Comparison of ENCODE assay signal across 17 cellular contexts in the genomic region with DNA sequence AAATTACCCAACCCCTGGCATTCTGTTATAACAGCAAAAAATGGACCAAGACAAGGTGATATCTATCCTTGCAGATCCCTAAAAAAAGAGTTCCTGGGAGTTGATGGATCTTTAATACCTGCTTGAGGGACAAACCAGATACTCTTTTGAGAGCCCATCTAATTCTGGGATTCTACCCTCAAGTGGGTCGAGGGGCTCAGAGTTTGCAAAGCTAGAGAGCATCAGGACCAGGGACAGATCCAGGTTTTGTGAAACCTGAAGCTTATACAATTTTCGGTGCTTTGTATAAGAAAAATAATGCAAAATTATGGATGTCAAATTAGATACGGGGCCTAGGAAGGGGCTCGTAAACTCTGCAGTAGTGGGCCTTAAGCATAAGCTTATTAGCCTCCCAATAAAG.
DNase-seq lines count a peak whose midpoint lies in the region; ATAC-seq and TF ChIP-seq lines count a peak whose summit lies in the region.
"Had no signal": no experiment of that assay in that cellular context is flagged by ENCODE, and none has a peak within 500 bp of the region (broad histone marks: within the 10 kb centered on the region; RNA-seq: fewer than 3 reads in every experiment).

No MANE protein-coding gene starts in this region.

- H3K4me1 ChIP-seq in GM23338 (ENCODE audit: insufficient read depth) = peaks cover 4% of the 10 kb centered on the region
- H3K4me1 ChIP-seq in HEK293 (ENCODE audit: control insufficient read depth, insufficient read depth, low read length) = no peaks in the 10 kb centered on the region
- H3K4me1 ChIP-seq: HAP-1 had no signal

- H3K4me3 ChIP-seq in GM23338 = no peak overlapping the region
- H3K4me3 ChIP-seq in HEK293 (ENCODE audit: low read depth, low read length) = no peak overlapping the region
- H3K4me3 ChIP-seq: HAP-1 had no signal

- H4K20me1 ChIP-seq in GM23338 (replicated peaks; ENCODE audit: insufficient read depth) = no peaks in the 10 kb centered on the region; the same call in 1 of the 2 replicates

- H3K36me3 Mint-ChIP-seq in GM23338 (ENCODE audit: low read depth) = no peaks in the 10 kb centered on the region

- H3K27me3 Mint-ChIP-seq in GM23338 (ENCODE audit: insufficient read depth, low read depth, poor library complexity) = peaks cover 4% of the 10 kb centered on the region

- H3K9me3 ChIP-seq in HEK293 (ENCODE audit: control insufficient read depth, insufficient read depth, low read depth, low read length) = no peaks in the 10 kb centered on the region
- H3K9me3 ChIP-seq: HAP-1 had no signal

- no peak overlapping the region for H3K4me3 Mint-ChIP-seq in GM23338
- H3K4me3 Mint-ChIP-seq: CD4-positive, alpha-beta T cell; HFFc6; IgD-negative memory B cell had no signal

- H3K27me3 ChIP-seq in GM23338 (ENCODE audit: insufficient read depth) = no peaks in the 10 kb centered on the region

- H3K36me3 ChIP-seq in GM23338 (ENCODE audit: insufficient read depth) (no peaks in the 10 kb centered on the region), HEK293 (ENCODE audit: control insufficient read depth in 2 of 2, insufficient read depth in 1 of 2, low read length in 2 of 2) (no peaks in the 10 kb centered on the region)
- H3K36me3 ChIP-seq: HAP-1 had no signal

- no peaks in the 10 kb centered on the region for H3K9me2 ChIP-seq in GM23338 (ENCODE audit: insufficient read depth)

- no peak for TF ChIP-seq CTCF in GM23338 (conservative IDR thresholded peaks at IDR 0.05; ENCODE audit: low read depth in 2 of 2)
- TF ChIP-seq CTCF in HEK293 (tag by site-specific recombination; IDR thresholded peaks at IDR 0.05) = no peak

- no peaks in the 10 kb centered on the region for H3K9me3 Mint-ChIP-seq in GM23338
- H3K9me3 Mint-ChIP-seq: CD4-positive, alpha-beta T cell; HFFc6; IgD-negative memory B cell had no signal

- no peak overlapping the region for H2AFZ ChIP-seq in GM23338

- H3K27ac Mint-ChIP-seq in GM23338 = no peak overlapping the region
- H3K27ac Mint-ChIP-seq: CD4-positive, alpha-beta T cell; HFFc6; IgD-negative memory B cell had no signal

- POLR2A ChIA-PET in HEK293 (lab: Yijun Ruan, JAX) = no interaction called here

- no peaks in the 10 kb centered on the region for H3F3A ChIP-seq in GM23338 (replicated peaks; ENCODE audit: low read depth)

- no peaks in the 10 kb centered on the region for H3K79me2 ChIP-seq in GM23338 (replicated peaks; ENCODE audit: insufficient read depth)

- no peak overlapping the region for H3K4me2 ChIP-seq in GM23338

- CTCF ChIA-PET in HEK293 (lab: Yijun Ruan, JAX) = interaction anchor here (1.1 to 2.0 kb wide), 3 partner anchors 13 to 129 kb away, joined by 3 to 7 read pairs (median 3); no protein-coding TSS in a partner anchor

- no peak for ATAC-seq in GM23338
- ATAC-seq in GM18861 (IDR thresholded peaks at IDR 0.05; ENCODE audit: unreplicated experiment) = no peak
- ATAC-seq in GM19395 (IDR thresholded peaks at IDR 0.05; ENCODE audit: unreplicated experiment) = no peak

- peaks cover 9% of the 10 kb centered on the region for H3K4me1 Mint-ChIP-seq in GM23338
- H3K4me1 Mint-ChIP-seq: IgD-negative memory B cell had no signal

- H3K27ac ChIP-seq in GM23338 (ENCODE audit: low read depth) = no peak overlapping the region
- no peak overlapping the region for H3K27ac ChIP-seq in HEK293 (ENCODE audit: extremely low read depth, low read depth, low read length)
- H3K27ac ChIP-seq: C4-2B had no signal

- DNase-seq in GM23338 (ENCODE audit: low spot score) (no peak), islet precursor cell (peak; percentile 41), occipital lobe (lab: John Stamatoyannopoulos, UW) (no peak)
- DNase-seq: AML-193; CD4-positive, alpha-beta T cell; DMS153; DMS79; GDM1; HFFc6; KG1 had no signal

TF ChIP-seq in GM23338, 12 proteins besides CTCF, POLR2A, EP300 and RAD21:
- peak; percentile 62 for TF ChIP-seq REST (IDR thresholded peaks at IDR 0.05; ENCODE audit: unreplicated experiment)
- no peak for TF ChIP-seq ZNF114 (CRISPR knock-in tag; IDR thresholded peaks at IDR 0.05)
TF ChIP-seq in GM23338: peak in this region for 1.

TF ChIP-seq in HEK293, 187 proteins besides CTCF, POLR2A, EP300 and RAD21:
- TF ChIP-seq REST (tag by site-specific recombination; IDR thresholded peaks at IDR 0.05) (peak; percentile 86), ZNF558 (tag by site-specific recombination; IDR thresholded peaks at IDR 0.05) (no peak)

TF ChIP-seq in PFSK-1, 5 proteins besides CTCF, POLR2A, EP300 and RAD21:
- no peak for TF ChIP-seq SIN3A (IDR thresholded peaks at IDR 0.05; ENCODE audit: borderline replicate concordance, insufficient read depth, low read length)
- peak; percentile 61 to 89; a peak in 3 of 4 replicates for TF ChIP-seq REST (IDR thresholded peaks at IDR 0.05; ENCODE audit: insufficient read depth in 1 of 2, low read depth in 2 of 2, low read length in 2 of 2)
TF ChIP-seq in PFSK-1: peak in this region for 1.
